In the genomic region with DNA sequence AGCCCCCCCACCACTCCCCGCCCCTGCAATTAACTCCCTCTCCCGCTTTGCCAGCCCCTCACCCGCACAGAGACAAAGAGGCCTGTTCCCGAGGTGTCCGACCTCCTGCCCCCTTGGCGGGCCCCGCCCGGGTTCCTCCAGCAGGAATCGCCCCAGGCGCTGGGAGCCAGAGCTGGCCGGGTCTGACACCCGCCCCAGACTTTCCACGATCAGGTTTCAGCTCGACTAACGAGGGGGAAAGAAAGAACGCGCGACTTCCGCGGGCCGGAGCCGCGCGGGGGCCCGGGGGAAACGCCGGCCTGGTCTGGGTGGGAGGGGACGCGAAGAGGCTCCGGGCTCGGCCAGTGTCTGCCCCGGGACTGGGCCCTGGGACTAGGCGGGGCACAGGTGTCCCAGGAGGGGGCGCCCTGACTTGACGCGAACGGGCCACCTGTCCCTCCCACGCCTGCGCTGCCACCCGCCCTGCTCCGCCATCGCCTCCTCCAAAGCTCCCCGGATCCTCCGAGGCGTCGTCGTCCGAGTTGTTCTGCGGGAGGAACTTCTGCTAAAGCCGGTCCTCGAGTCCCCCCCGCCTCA, we compare ENCODE assay signal across 8 cellular contexts. TPM values are rescaled to one million over a fixed set of nuclear protein-coding genes. Genes with fewer than 3 reads are reported as not detected.
DNase-seq lines count a peak whose midpoint lies in the region; ATAC-seq and TF ChIP-seq lines count a peak whose summit lies in the region.

No MANE protein-coding gene starts in this region.

- H3K27ac Mint-ChIP-seq in activated CD4-positive, alpha-beta T cell treated with anti-CD3 and anti-CD28 coated beads, Interleukin-2, amount 10 ng/mL, durations not matched to agents 7 days and 5 days, result no peak overlapping the region

- ATAC-seq in GM18498 (IDR thresholded peaks at IDR 0.05; ENCODE audit: unreplicated experiment) (peak; percentile 74), GM18870 (IDR thresholded peaks at IDR 0.05; ENCODE audit: unreplicated experiment) (no peak)

- H3K27me3 ChIP-seq in muscle layer of colon (ENCODE audit: control insufficient read depth in 1 of 2, insufficient read depth in 2 of 2, low read length in 2 of 2) (no peaks in the 10 kb centered on the region), stomach (peaks cover 0 to 11% (median 6%) of the 10 kb centered on the region in 3 donors)

- peak overlapping the region; percentile 55 for H3K9ac ChIP-seq in muscle layer of colon (ENCODE audit: low read length)

- H3K4me3 Mint-ChIP-seq in activated CD4-positive, alpha-beta T cell treated with anti-CD3 and anti-CD28 coated beads, Interleukin-2, amount 10 ng/mL, durations not matched to agents 7 days and 5 days, result no peak overlapping the region

- no peak for TF ChIP-seq RAD21 in Ishikawa (IDR thresholded peaks at IDR 0.05; ENCODE audit: low read depth)

- CTCF ChIA-PET in activated CD4-positive, alpha-beta T cell treated with anti-CD3 and anti-CD28 coated beads, Interleukin-2, amount 10 ng/mL, durations not matched to agents 7 days and 5 days (lab: Charles Lee), result no interaction called here

- peaks cover 3% of the 10 kb centered on the region for H3K4me1 Mint-ChIP-seq in activated CD4-positive, alpha-beta T cell treated with anti-CD3 and anti-CD28 coated beads, Interleukin-2, amount 10 ng/mL, durations not matched to agents 7 days and 5 days

- intact Hi-C loops in stomach (cut with DNase I; ENCODE audit: low total_unique reads), result no loop called here

- no peak for TF ChIP-seq EP300 in Ishikawa (IDR thresholded peaks at IDR 0.05; ENCODE audit: borderline replicate concordance)
- TF ChIP-seq EP300 in stomach (IDR thresholded peaks at IDR 0.05), result no peak

- peaks cover 45% of the 10 kb centered on the region for H3K27me3 Mint-ChIP-seq in activated CD4-positive, alpha-beta T cell treated with anti-CD3 and anti-CD28 coated beads, Interleukin-2, amount 10 ng/mL, durations not matched to agents 7 days and 5 days

- DNase-seq in A172 (ENCODE audit: low spot score) (peak; percentile 44), epidermal melanocyte (ENCODE audit: insufficient read length, low spot score) (peak; percentile 30), stomach (peak; percentile 79)
- peak; percentile 26 for DNase-seq in activated CD4-positive, alpha-beta T cell treated with anti-CD3 and anti-CD28 coated beads, Interleukin-2, amount 10 ng/mL, durations not matched to agents 7 days and 5 days

- H3K4me1 ChIP-seq in muscle layer of colon (ENCODE audit: insufficient read depth, low read length), result peaks cover 39% of the 10 kb centered on the region
- peaks cover 15 to 43% (median 37%) of the 10 kb centered on the region in 4 donors for H3K4me1 ChIP-seq in stomach

- POLR2A ChIA-PET in activated CD4-positive, alpha-beta T cell treated with anti-CD3 and anti-CD28 coated beads, Interleukin-2, amount 10 ng/mL, durations not matched to agents 7 days and 5 days (lab: Charles Lee), result no interaction called here

- no peaks in the 10 kb centered on the region for H3K36me3 Mint-ChIP-seq in activated CD4-positive, alpha-beta T cell treated with anti-CD3 and anti-CD28 coated beads, Interleukin-2, amount 10 ng/mL, durations not matched to agents 7 days and 5 days (ENCODE audit: low read depth)

- 1 to 3% (median 3%) methylated on average over 44 to 52 of the region's 52 CpGs for WGBS in stomach, 5 donors

- no peak for TF ChIP-seq POLR2A in stomach (IDR thresholded peaks at IDR 0.05)

- H3K27ac ChIP-seq in muscle layer of colon (ENCODE audit: low read depth, low read length), result peak overlapping the region; percentile 77
- peak overlapping the region; percentile 61 to 86 (median 75) for H3K27ac ChIP-seq in stomach

- TF ChIP-seq CTCF in stomach (IDR thresholded peaks at IDR 0.05), result peak in 4 of 7 experiments; percentile 18 to 44 (median 32)

- H3K36me3 ChIP-seq in muscle layer of colon (ENCODE audit: insufficient read depth, low read length) (no peaks in the 10 kb centered on the region), stomach (no peaks in the 10 kb centered on the region)

- H3K9me3 ChIP-seq in muscle layer of colon (ENCODE audit: low read length) (no peaks in the 10 kb centered on the region), stomach (no peaks in the 10 kb centered on the region)

- H3K4me3 ChIP-seq in muscle layer of colon (ENCODE audit: low read depth in 1 of 2, low read length in 2 of 2) (peak overlapping the region; percentile 47 to 68), stomach (peak overlapping the region; percentile 45 to 50 (median 50))

- H3K9me3 Mint-ChIP-seq in activated CD4-positive, alpha-beta T cell treated with anti-CD3 and anti-CD28 coated beads, Interleukin-2, amount 10 ng/mL, durations not matched to agents 7 days and 5 days, result no peaks in the 10 kb centered on the region

TF ChIP-seq in Ishikawa, 13 proteins besides CTCF, POLR2A, EP300 and RAD21:
- TF ChIP-seq, protein P1, sequence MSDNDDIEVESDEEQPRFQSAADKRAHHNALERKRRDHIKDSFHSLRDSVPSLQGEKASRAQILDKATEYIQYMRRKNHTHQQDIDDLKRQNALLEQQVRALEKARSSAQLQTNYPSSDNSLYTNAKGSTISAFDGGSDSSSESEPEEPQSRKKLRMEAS (IDR thresholded peaks at IDR 0.05), result 0 out of 2 replicates have a peak, but pooled peaks have one; percentile 19
- TF ChIP-seq CEBPB (IDR thresholded peaks at IDR 0.05), result no peak

RNA-seq across cellular contexts. Expression of gene HHAT, which starts 36.3 kb away (rescaled TPM):
- 10.7 and 24.7 TPM in 2 replicates for total RNA-seq in A172 (2014; rRNA removed; shearing (Covaris generic))
- 1 to 10 TPM; 1.3 to 1.5 TPM for total RNA-seq in activated CD4-positive, alpha-beta T cell treated with anti-CD3 and anti-CD28 coated beads, Interleukin-2, amount 10 ng/mL, durations not matched to agents 7 days and 5 days
- total RNA-seq in stomach, result 1 to 10 TPM in 3 of 5 donors, under 1 TPM in 2; under 0.01 to 5.8 (median 2.9) TPM
- 1 to 10 TPM in 2 of 3 donors, under 1 TPM in 1; 0.93 to 2.2 (median 1.1) TPM for polyA plus RNA-seq in stomach

RNA-seq across cellular contexts. Expression of gene SERTAD4, which starts 59.8 kb away (rescaled TPM):
- 8.0 and 12.8 TPM in 2 replicates for total RNA-seq in A172 (2014; rRNA removed; shearing (Covaris generic))
- total RNA-seq in activated CD4-positive, alpha-beta T cell treated with anti-CD3 and anti-CD28 coated beads, Interleukin-2, amount 10 ng/mL, durations not matched to agents 7 days and 5 days, result not detected
- total RNA-seq in stomach, result 1 to 10 TPM in 4 of 5 donors, under 1 TPM in 1; 0.29 to 5.4 (median 2.9) TPM
- polyA plus RNA-seq in stomach, result 1 to 10 TPM in 2 of 3 donors, under 1 TPM in 1; 0.46 to 3.7 (median 2.2) TPM

Comparison
In these comparisons a context has a peak if more than half of its experiments do, and no peak if none do; other contexts are left out.
1. DNase-seq: peak in every context shown above with its lines; median percentile 79 in stomach; 44 in A172; 30 in epidermal melanocyte; 26 in activated CD4-positive, alpha-beta T cell treated with anti-CD3 and anti-CD28 coated beads, Interleukin-2, amount 10 ng/mL, durations not matched to agents 7 days and 5 days.